Comparison of ENCODE assay signal across 43 cellular contexts in the genomic region with DNA sequence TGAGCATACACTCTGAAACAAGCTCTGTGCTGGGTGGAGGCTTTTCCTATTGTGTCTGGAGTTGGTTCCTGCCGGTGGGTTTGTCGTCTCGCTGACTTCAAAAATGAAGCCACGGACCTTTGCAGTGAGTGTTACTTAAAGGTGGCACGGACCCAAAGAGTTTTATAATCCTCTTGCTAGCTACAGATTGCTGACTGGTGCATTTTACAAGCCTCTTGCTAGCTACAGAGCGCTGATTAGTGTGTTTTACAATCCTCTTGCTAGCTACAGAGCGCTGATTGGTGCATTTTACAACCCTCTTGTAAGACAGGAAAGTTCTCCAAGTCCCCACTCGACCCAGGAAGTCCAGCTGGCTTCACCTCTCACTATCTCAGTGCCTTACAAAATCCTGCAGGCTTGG. TPM values are rescaled to one million over a fixed set of nuclear protein-coding genes. Genes with fewer than 3 reads are reported as not detected.
"Had no signal": no experiment of that assay in that cellular context is flagged by ENCODE, and none has a peak within 500 bp of the region (broad histone marks: within the 10 kb centered on the region; RNA-seq: fewer than 3 reads in every experiment).

No MANE protein-coding gene starts in this region.

- H3K36me3 ChIP-seq: adrenal gland, ascending aorta, brain microvascular endothelial cell, breast epithelium, cardiac muscle cell had no signal

- H3K27me3 ChIP-seq: adrenal gland, ascending aorta, body of pancreas, brain microvascular endothelial cell, breast epithelium, cardiac muscle cell had no signal

- H3K9me3 Mint-ChIP-seq: activated naive CD8-positive, alpha-beta T cell treated with anti-CD3 and anti-CD28 coated beads, Interleukin-2, amount 10 ng/mL, durations not matched to agents 7 days and 5 days; activated T-helper 1 cell treated with anti-CD3 and anti-CD28 coated beads, Interleukin-12 subunit alpha, Interleukin-12 subunit beta, Interleukin-2, Interleukin-4 antibody, amounts not matched to agents 30 ng/mL and 10 ng/mL and 1 ng/mL, durations not matched to agents 14 hours and 24 hours and 36 hours; activated T-helper 17 cell treated with anti-CD3 and anti-CD28 coated beads, Interleukin-2, amount 50 U/mL, for 72 hours; activated T-helper 2 cell treated with anti-CD3 and anti-CD28 coated beads, Interferon-gamma antibody, Interleukin-2, Interleukin-4, amounts not matched to agents 10 μg/mL and 5 μg/mL and 100 μg/mL, durations not matched to agents 14 hours and 24 hours and 36 hours; central memory CD8-positive, alpha-beta T cell had no signal

- H3K4me1 Mint-ChIP-seq: activated naive CD4-positive, alpha-beta T cell treated with anti-CD3 and anti-CD28 coated beads, Interleukin-2, amount 50 U/mL, for 24 hours; activated naive CD8-positive, alpha-beta T cell treated with anti-CD3 and anti-CD28 coated beads for 36 hours; activated naive CD8-positive, alpha-beta T cell treated with anti-CD3 and anti-CD28 coated beads, Interleukin-2, amount 10 ng/mL, durations not matched to agents 7 days and 5 days; activated naive CD8-positive, alpha-beta T cell treated with anti-CD3 and anti-CD28 coated beads, Interleukin-2, amount 50 U/mL, for 24 hours; activated T-helper 17 cell treated with anti-CD3 and anti-CD28 coated beads, Interleukin-2, amount 50 U/mL, for 72 hours; brain; central memory CD8-positive, alpha-beta T cell had no signal

- H3K4me3 Mint-ChIP-seq: activated naive CD4-positive, alpha-beta T cell treated with anti-CD3 and anti-CD28 coated beads for 36 hours; activated naive CD4-positive, alpha-beta T cell treated with anti-CD3 and anti-CD28 coated beads, Interleukin-2, amount 50 U/mL, for 24 hours; activated naive CD8-positive, alpha-beta T cell; activated naive CD8-positive, alpha-beta T cell treated with anti-CD3 and anti-CD28 coated beads for 36 hours; activated naive CD8-positive, alpha-beta T cell treated with anti-CD3 and anti-CD28 coated beads, Interleukin-2, amount 10 ng/mL, durations not matched to agents 7 days and 5 days; activated naive CD8-positive, alpha-beta T cell treated with anti-CD3 and anti-CD28 coated beads, Interleukin-2, amount 50 U/mL, for 24 hours; activated T-cell treated with anti-CD3 and anti-CD28 coated beads, Interleukin-2, amount 50 U/mL, for 24 hours; activated T-cell treated with anti-CD3 and anti-CD28 coated beads, Interleukin-2, amount 50 U/mL, for 4 hours; activated T-cell treated with anti-CD3 and anti-CD28 coated beads, Interleukin-2, amount 50 U/mL, for 72 hours; activated T-helper 1 cell treated with anti-CD3 and anti-CD28 coated beads, Interleukin-12 subunit alpha, Interleukin-12 subunit beta, Interleukin-2, Interleukin-4 antibody, amounts not matched to agents 30 ng/mL and 10 ng/mL and 1 ng/mL, durations not matched to agents 14 hours and 24 hours and 36 hours; activated T-helper 17 cell treated with anti-CD3 and anti-CD28 coated beads, Interleukin-2, amount 50 U/mL, for 72 hours; brain; central memory CD8-positive, alpha-beta T cell had no signal

- DNase-seq: activated effector memory CD4-positive, alpha-beta T cell treated with anti-CD3 and anti-CD28 coated beads, Interleukin-2, amount 50 U/mL, for 16 hours; activated effector memory CD4-positive, alpha-beta T cell treated with Interleukin-2 at 50 U/mL for 16 hours; activated gamma-delta T cell; activated gamma-delta T cell treated with Interleukin-2 at 50 U/mL for 16 hours; activated naive CD4-positive, alpha-beta T cell; activated naive CD4-positive, alpha-beta T cell treated with anti-CD3 and anti-CD28 coated beads for 36 hours; activated naive CD4-positive, alpha-beta T cell treated with anti-CD3 and anti-CD28 coated beads, Interleukin-2, amount 50 U/mL, for 16 hours; activated naive CD4-positive, alpha-beta T cell treated with Interleukin-2 at 50 U/mL for 16 hours; activated naive CD8-positive, alpha-beta T cell treated with anti-CD3 and anti-CD28 coated beads for 36 hours; activated naive CD8-positive, alpha-beta T cell treated with anti-CD3 and anti-CD28 coated beads, Interleukin-2, amount 10 ng/mL, durations not matched to agents 7 days and 5 days; activated naive CD8-positive, alpha-beta T cell treated with anti-CD3 and anti-CD28 coated beads, Interleukin-2, amount 50 U/mL, for 24 hours; activated T-cell treated with anti-CD3 and anti-CD28 coated beads, Interleukin-2, amount 50 U/mL, for 1 hour; activated T-cell treated with anti-CD3 and anti-CD28 coated beads, Interleukin-2, amount 50 U/mL, for 24 hours; activated T-cell treated with anti-CD3 and anti-CD28 coated beads, Interleukin-2, amount 50 U/mL, for 4 hours; activated T-cell treated with anti-CD3 and anti-CD28 coated beads, Interleukin-2, amount 50 U/mL, for 48 hours; activated T-cell treated with anti-CD3 and anti-CD28 coated beads, Interleukin-2, amount 50 U/mL, for 72 hours; adrenal gland; amniotic stem cell; amygdala; anterior cingulate cortex; aorta; body of pancreas; brain microvascular endothelial cell; caudate nucleus; central memory CD4-positive, alpha-beta T cell; cerebellar nuclear complex had no signal

- H3K4me3 ChIP-seq: adrenal gland, ascending aorta, body of pancreas, breast epithelium, cardiac muscle cell had no signal

- H3K36me3 Mint-ChIP-seq: activated naive CD4-positive, alpha-beta T cell treated with anti-CD3 and anti-CD28 coated beads, Interleukin-2, amount 50 U/mL, for 24 hours; activated naive CD4-positive, alpha-beta T cell treated with anti-CD3 and anti-CD28 coated beads, Interleukin-2, amount 50 U/mL, for 72 hours; activated naive CD8-positive, alpha-beta T cell; activated naive CD8-positive, alpha-beta T cell treated with anti-CD3 and anti-CD28 coated beads for 36 hours; activated naive CD8-positive, alpha-beta T cell treated with anti-CD3 and anti-CD28 coated beads, Interleukin-2, amount 10 ng/mL, durations not matched to agents 7 days and 5 days; brain had no signal

- H3K27me3 Mint-ChIP-seq: activated naive CD8-positive, alpha-beta T cell had no signal

- H3K9me3 ChIP-seq: adrenal gland, ascending aorta, body of pancreas, breast epithelium had no signal

- H3K27ac ChIP-seq: adrenal gland, ascending aorta, body of pancreas, brain microvascular endothelial cell, breast epithelium, cardiac muscle cell had no signal

- H3K4me1 ChIP-seq: adrenal gland, ascending aorta, body of pancreas, breast epithelium had no signal

- H3K27ac Mint-ChIP-seq: activated naive CD4-positive, alpha-beta T cell treated with anti-CD3 and anti-CD28 coated beads for 36 hours; activated naive CD4-positive, alpha-beta T cell treated with anti-CD3 and anti-CD28 coated beads, Interleukin-2, amount 50 U/mL, for 24 hours; activated naive CD4-positive, alpha-beta T cell treated with anti-CD3 and anti-CD28 coated beads, Interleukin-2, amount 50 U/mL, for 72 hours; activated naive CD8-positive, alpha-beta T cell; activated naive CD8-positive, alpha-beta T cell treated with anti-CD3 and anti-CD28 coated beads for 36 hours; activated naive CD8-positive, alpha-beta T cell treated with anti-CD3 and anti-CD28 coated beads, Interleukin-2, amount 10 ng/mL, durations not matched to agents 7 days and 5 days; activated naive CD8-positive, alpha-beta T cell treated with anti-CD3 and anti-CD28 coated beads, Interleukin-2, amount 50 U/mL, for 24 hours; activated T-cell treated with anti-CD3 and anti-CD28 coated beads, Interleukin-2, amount 50 U/mL, for 24 hours; activated T-cell treated with anti-CD3 and anti-CD28 coated beads, Interleukin-2, amount 50 U/mL, for 72 hours; activated T-helper 1 cell treated with anti-CD3 and anti-CD28 coated beads, Interleukin-12 subunit alpha, Interleukin-12 subunit beta, Interleukin-2, Interleukin-4 antibody, amounts not matched to agents 30 ng/mL and 10 ng/mL and 1 ng/mL, durations not matched to agents 14 hours and 24 hours and 36 hours; activated T-helper 17 cell treated with anti-CD3 and anti-CD28 coated beads, Interleukin-2, amount 50 U/mL, for 72 hours; activated T-helper 2 cell treated with anti-CD3 and anti-CD28 coated beads, Interferon-gamma antibody, Interleukin-2, Interleukin-4, amounts not matched to agents 10 μg/mL and 5 μg/mL and 100 μg/mL, durations not matched to agents 14 hours and 24 hours and 36 hours; brain had no signal

- ATAC-seq: activated naive CD4-positive, alpha-beta T cell treated with anti-CD3 and anti-CD28 coated beads, Interleukin-2, amount 50 U/mL, for 72 hours; activated naive CD8-positive, alpha-beta T cell treated with anti-CD3 and anti-CD28 coated beads, Interleukin-2, amount 50 U/mL, for 24 hours; activated T-cell treated with anti-CD3 and anti-CD28 coated beads, Interleukin-2, amount 50 U/mL, for 4 hours; activated T-cell treated with anti-CD3 and anti-CD28 coated beads, Interleukin-2, amount 50 U/mL, for 72 hours; activated T-helper 17 cell treated with anti-CD3 and anti-CD28 coated beads, Interleukin-2, amount 50 U/mL, for 72 hours; body of pancreas had no signal

- FAIRE-seq: astrocyte, bronchial epithelial cell had no signal

RNA-seq across cellular contexts. Expression of a gene that starts 15.3 kb away (rescaled TPM):
- total RNA-seq: activated naive CD4-positive, alpha-beta T cell treated with anti-CD3 and anti-CD28 coated beads for 36 hours; activated naive CD4-positive, alpha-beta T cell treated with anti-CD3 and anti-CD28 coated beads, Interleukin-2, amount 50 U/mL, for 72 hours; activated naive CD8-positive, alpha-beta T cell treated with anti-CD3 and anti-CD28 coated beads for 36 hours; activated naive CD8-positive, alpha-beta T cell treated with anti-CD3 and anti-CD28 coated beads, Interleukin-2, amount 10 ng/mL, durations not matched to agents 7 days and 5 days; activated T-cell treated with anti-CD3 and anti-CD28 coated beads, Interleukin-2, amount 50 U/mL, for 4 hours; activated T-cell treated with anti-CD3 and anti-CD28 coated beads, Interleukin-2, amount 50 U/mL, for 72 hours; activated T-helper 1 cell treated with anti-CD3 and anti-CD28 coated beads, Interleukin-12 subunit alpha, Interleukin-12 subunit beta, Interleukin-2, Interleukin-4 antibody, amounts not matched to agents 30 ng/mL and 10 ng/mL and 1 ng/mL, durations not matched to agents 14 hours and 24 hours and 36 hours; activated T-helper 17 cell treated with anti-CD3 and anti-CD28 coated beads, Interleukin-2, amount 50 U/mL, for 72 hours; activated T-helper 2 cell treated with anti-CD3 and anti-CD28 coated beads, Interferon-gamma antibody, Interleukin-2, Interleukin-4, amounts not matched to agents 10 μg/mL and 5 μg/mL and 100 μg/mL, durations not matched to agents 14 hours and 24 hours and 36 hours; astrocyte; body of pancreas; bronchial epithelial cell; cardiac muscle cell; cardiac septum; cerebellum; chondrocyte had no signal
- polyA plus RNA-seq: adipose tissue, cardiac muscle cell had no signal
